Comparison of ENCODE assay signal across 1 cellular context in the genomic region with DNA sequence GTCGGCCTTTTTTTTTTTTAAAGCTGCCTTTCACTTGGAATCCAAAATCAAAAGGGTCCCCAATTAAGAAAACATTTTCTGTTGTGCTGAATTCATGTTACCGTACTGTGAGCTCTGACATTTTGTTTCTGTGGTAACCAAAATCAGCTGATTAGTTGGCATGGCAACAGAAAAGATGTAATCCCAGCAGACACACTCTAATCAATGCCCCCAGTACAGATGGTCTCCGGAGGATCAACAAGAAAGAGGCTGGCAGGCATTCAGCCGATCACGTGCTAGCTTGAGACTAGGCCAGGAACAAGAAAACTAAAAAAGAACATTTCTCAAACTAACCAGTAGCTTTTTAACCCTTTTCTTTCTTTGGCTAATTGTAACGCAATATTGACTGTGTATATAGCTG.
TF ChIP-seq lines count a peak whose summit lies in the region.

No MANE protein-coding gene starts in this region.

TF ChIP-seq in HepG2, 621 proteins besides CTCF, POLR2A, EP300 and RAD21 (continued from another document):
- TF ChIP-seq NFKB2 (CRISPR knock-in tag; IDR thresholded peaks at IDR 0.05; ENCODE audit: borderline replicate concordance) = no peak
